In genomic region chr16:11329080-11329491, GRCh38 we compare ENCODE assay signal across 8 cellular contexts. TPM values are rescaled to one million over a fixed set of nuclear protein-coding genes. Genes with fewer than 3 reads are reported as not detected.
DNase-seq lines count a peak whose midpoint lies in the region; ATAC-seq, FAIRE-seq and TF ChIP-seq lines count a peak whose summit lies in the region.

No MANE protein-coding gene starts in this region.

- H3K79me2 ChIP-seq in HepG2 (ENCODE audit: insufficient read depth, low read length), result no peaks in the 10 kb centered on the region
- H3K79me2 ChIP-seq in OCI-LY1 (ENCODE audit: insufficient read depth, low read length), result no peaks in the 10 kb centered on the region

- H3K9ac ChIP-seq in HepG2 (ENCODE audit: insufficient read depth, low read depth, low read length) (no peak overlapping the region), OCI-LY1 (ENCODE audit: low read length) (no peak overlapping the region)

- H3K36me3 ChIP-seq in HepG2 (replicated peaks in 1 of 2; ENCODE audit: control insufficient read depth in 1 of 2, insufficient read depth in 2 of 2, low read length in 2 of 2) (no peaks in the 10 kb centered on the region), right lobe of liver (no peaks in the 10 kb centered on the region), OCI-LY1 (ENCODE audit: insufficient read depth, low read length) (peaks cover 10% of the 10 kb centered on the region; the same call in 1 of the 2 replicates), vagina (no peaks in the 10 kb centered on the region), ovary (no peaks in the 10 kb centered on the region)

- H4K20me1 ChIP-seq in HepG2 (ENCODE audit: insufficient read depth, low read length) (no peaks in the 10 kb centered on the region), OCI-LY1 (ENCODE audit: insufficient read depth, low read length) (no peaks in the 10 kb centered on the region)

- DNase-seq in HepG2 (ENCODE audit: low spot score) (no peak), right lobe of liver (no peak), fibroblast of villous mesenchyme (ENCODE audit: low read depth) (peak; percentile 40), vagina (ENCODE audit: extremely low spot score in 2 of 2) (no peak), DMS79 treated with DMSO at 0.1 percent for 48 hours (lab: John Stamatoyannopoulos, UW) (no peak), ovary (no peak), SW 1271 (lab: John Stamatoyannopoulos, UW) (no peak)

- in situ Hi-C loops in HepG2 (cut with HindIII; ENCODE audit: extremely low pct_ligation_motif_present, low pct_unique_long_range_greater_than_20kb), result no loop called here

- no peak for TF ChIP-seq POLR2A in HepG2 (IDR thresholded peaks at IDR 0.05; ENCODE audit: insufficient read depth in 1 of 2, low read depth in 2 of 2, low read length in 2 of 2)
- TF ChIP-seq POLR2A in right lobe of liver (IDR thresholded peaks at IDR 0.05), result no peak
- no peak for TF ChIP-seq POLR2A in vagina (IDR thresholded peaks at IDR 0.05)
- TF ChIP-seq POLR2A in ovary (IDR thresholded peaks at IDR 0.05), result no peak

- no peaks in the 10 kb centered on the region for H3F3A ChIP-seq in OCI-LY1 (ENCODE audit: insufficient read depth, low read length)

- TF ChIP-seq EP300 in HepG2 (IDR thresholded peaks at IDR 0.05; ENCODE audit: low read depth in 2 of 2, low read length in 2 of 2), result no peak
- no peak for TF ChIP-seq EP300 in HepG2 (CRISPR knock-in tag; IDR thresholded peaks at IDR 0.05; ENCODE audit: borderline replicate concordance)
- TF ChIP-seq EP300 in ovary (IDR thresholded peaks at IDR 0.05), result no peak

- TF ChIP-seq RAD21 in HepG2 (CRISPR knock-in tag; IDR thresholded peaks at IDR 0.05), result no peak

- ATAC-seq in HepG2 (no peak), right lobe of liver (no peak)

- H3K27me3 ChIP-seq in HepG2 (ENCODE audit: control insufficient read depth in 1 of 2, insufficient read depth in 2 of 2, low read length in 2 of 2) (no peaks in the 10 kb centered on the region), right lobe of liver (no peaks in the 10 kb centered on the region), OCI-LY1 (ENCODE audit: insufficient read depth, low read length) (peaks cover 18% of the 10 kb centered on the region; the same call in 1 of the 2 replicates), vagina (no peaks in the 10 kb centered on the region), ovary (no peaks in the 10 kb centered on the region)

- no peak overlapping the region for H2AFZ ChIP-seq in HepG2 (ENCODE audit: low read length)
- no peak overlapping the region for H2AFZ ChIP-seq in OCI-LY1 (ENCODE audit: low read length)

- no peak for TF ChIP-seq CTCF in HepG2 (CRISPR knock-in tag; IDR thresholded peaks at IDR 0.05)
- no peak for TF ChIP-seq CTCF in right lobe of liver (IDR thresholded peaks at IDR 0.05)
- TF ChIP-seq CTCF in OCI-LY1 (IDR thresholded peaks at IDR 0.05; ENCODE audit: low read length), result no peak
- no peak for TF ChIP-seq CTCF in fibroblast of villous mesenchyme (IDR thresholded peaks at IDR 0.05; ENCODE audit: insufficient read depth, low read depth, low read length)
- TF ChIP-seq CTCF in vagina (IDR thresholded peaks at IDR 0.05), result no peak
- no peak for TF ChIP-seq CTCF in ovary (IDR thresholded peaks at IDR 0.05)

- no TSS peak for BruUV-seq in HepG2 (replicated peaks; lab: Mats Ljungman, UMichigan)

- H3K9me2 ChIP-seq in OCI-LY1 (ENCODE audit: low read depth, low read length), result no peaks in the 10 kb centered on the region

- H3K9me3 ChIP-seq in HepG2 (ENCODE audit: low read length), result no peaks in the 10 kb centered on the region
- no peaks in the 10 kb centered on the region for H3K9me3 ChIP-seq in right lobe of liver
- H3K9me3 ChIP-seq in OCI-LY1 (ENCODE audit: low read length), result 0 out of 2 replicates have a peak, but pooled peaks cover 6% of the 10 kb centered on the region
- no peaks in the 10 kb centered on the region for H3K9me3 ChIP-seq in vagina
- H3K9me3 ChIP-seq in ovary, result no peaks in the 10 kb centered on the region

- POLR2A ChIA-PET in HepG2 (lab: Yijun Ruan, JAX), result interaction anchor here (1.4 kb wide), 1 partner anchor 73 kb away, joined by 4 read pairs; the partner anchor contains the start of gene SOCS1

- H3K4me3 ChIP-seq in HepG2 (replicated peaks in 1 of 3; ENCODE audit: insufficient read depth in 1 of 3, low read depth in 2 of 3, low read length in 3 of 3) (peak overlapping the region in 1 of 3 experiments; percentile 6; a peak in 1 of 6 replicates), right lobe of liver (no peak overlapping the region), OCI-LY1 (ENCODE audit: low read depth, low read length, poor library complexity, severe bottlenecking) (no peak overlapping the region), fibroblast of villous mesenchyme (ENCODE audit: low read depth, low read length) (peak overlapping the region; percentile 10), vagina (no peak overlapping the region), ovary (no peak overlapping the region)

- WGBS in HepG2 (ENCODE audit: low lambda C conversion rate), result 6% methylated on average over 6 of the region's 6 CpGs
- WGBS in right lobe of liver (ENCODE audit: insufficient coverage, low coverage, low lambda C conversion rate, missing lambda C conversion rate), result 37% methylated on average over 6 of the region's 6 CpGs
- 3 to 10% (median 5%) methylated on average over 6 of the region's 6 CpGs for WGBS in ovary, 3 donors

- no peak overlapping the region for H3K27ac ChIP-seq in HepG2 (ENCODE audit: extremely low read length, insufficient read depth, low read length)
- no peak overlapping the region for H3K27ac ChIP-seq in right lobe of liver
- H3K27ac ChIP-seq in OCI-LY1 (ENCODE audit: low read depth, low read length, poor library complexity, severe bottlenecking), result no peak overlapping the region
- peak overlapping the region; percentile 62 for H3K27ac ChIP-seq in vagina
- no peak overlapping the region for H3K27ac ChIP-seq in ovary

- FAIRE-seq in HepG2 (lab: Jason Lieb, UNC), result peak; percentile 32

- H3K4me2 ChIP-seq in HepG2 (ENCODE audit: low read depth, low read length), result peak overlapping the region; percentile 60
- H3K4me2 ChIP-seq in OCI-LY1 (ENCODE audit: low read length), result peak overlapping the region; percentile 50

- H3K4me1 ChIP-seq in HepG2 (ENCODE audit: insufficient read depth, low read length) (peaks cover 71% of the 10 kb centered on the region), right lobe of liver (no peaks in the 10 kb centered on the region), OCI-LY1 (ENCODE audit: insufficient read depth, low read length, severe bottlenecking) (peaks cover 30% of the 10 kb centered on the region), vagina (peaks cover 18% of the 10 kb centered on the region), ovary (ENCODE audit: insufficient read depth) (peaks cover 6% of the 10 kb centered on the region)

- intact Hi-C loops in HepG2 (cut with micrococcal nuclease; ENCODE audit: unreplicated experiment), result no loop called here
- intact Hi-C loops in right lobe of liver (cut with DNase I), result no loop called here
- intact Hi-C loops in vagina (cut with DNase I), result no loop called here
- intact Hi-C loops in ovary (cut with DNase I), result no loop called here

- CTCF ChIA-PET in HepG2 (lab: Yijun Ruan, JAX; ENCODE audit: low intra/inter-chr PET ratio, low total read pairs), result no interaction called here

RNA-seq across cellular contexts. Expression of gene RMI2, which starts 16.2 kb away (rescaled TPM):
- total RNA-seq in HepG2 (2016; rRNA removed; fragmentation: Illumina TruSeq; extraction: Trizol) (55.7 and 65.3 TPM in 2 replicates), right lobe of liver (1 to 10 TPM in 3 of 6 experiments, under 1 TPM in 3; 0.37 to 2.9 (median 1.0) TPM), fibroblast of villous mesenchyme (5.5 and 5.6 TPM in 2 replicates), vagina (0.74 TPM), ovary (1 to 10 TPM; 1.6 to 6.5 (median 2.9) TPM)
- total RNA-seq in HepG2 (2016; cell fraction: cytosol; rRNA removed; fragmentation: Illumina TruSeq; extraction: Trizol; ENCODE audit: low read depth), result 8.6 and 11.0 TPM in 2 replicates
- 51.5 and 55.7 TPM in 2 replicates for total RNA-seq in HepG2 (2016; cell fraction: insoluble cytoplasmic fraction; rRNA removed; fragmentation: Illumina TruSeq; extraction: Trizol)
- total RNA-seq in HepG2 (2016; cell fraction: membrane; rRNA removed; fragmentation: Illumina TruSeq; extraction: Trizol), result 28.4 and 29.3 TPM in 2 replicates
- total RNA-seq in HepG2 (2016; cell fraction: nucleus; rRNA removed; fragmentation: Illumina TruSeq; extraction: Trizol), result 23.6 and 25.7 TPM in 2 replicates
- polyA plus RNA-seq in HepG2 (2011; rRNA removed) (15.3 and 24.5 TPM in 2 replicates), ovary (1 to 10 TPM; 4.7 to 6.7 TPM)
- polyA plus RNA-seq in HepG2 (2011; cell fraction: cytosol; rRNA removed), result 18.8 and 22.1 TPM in 2 replicates
- 10.4 and 11.9 TPM in 2 replicates for polyA plus RNA-seq in HepG2 (2011; cell fraction: nucleus; rRNA removed)
- polyA plus RNA-seq in HepG2 (2012), result 19.5 and 50.3 TPM in 2 replicates
- polyA plus RNA-seq in HepG2 (2016; cell fraction: cytosol; fragmentation: Illumina TruSeq; extraction: Trizol; ENCODE audit: low read depth), result 10.8 and 11.1 TPM in 2 replicates
- 90.6 and 102 TPM in 2 replicates for polyA plus RNA-seq in HepG2 (2016; cell fraction: insoluble cytoplasmic fraction; fragmentation: Illumina TruSeq; extraction: Trizol; ENCODE audit: low read depth)
- polyA plus RNA-seq in HepG2 (2016; cell fraction: membrane; fragmentation: Illumina TruSeq; extraction: Trizol; ENCODE audit: low read depth), result 27.3 and 29.2 TPM in 2 replicates
- polyA plus RNA-seq in HepG2 (2016; cell fraction: nucleus; fragmentation: Illumina TruSeq; extraction: Trizol; ENCODE audit: insufficient read depth, low read depth), result 54.0 and 54.7 TPM in 2 replicates
- polyA minus RNA-seq in HepG2 (2011; rRNA and poly(A)+ RNA removed; ENCODE audit: low replicate concordance), result 9.1 and 22.0 TPM in 2 replicates
- polyA minus RNA-seq in HepG2 (2011; cell fraction: cytosol; rRNA and poly(A)+ RNA removed), result 12.6 and 15.4 TPM in 2 replicates
- 8.4 and 8.7 TPM in 2 replicates for polyA minus RNA-seq in HepG2 (2011; cell fraction: nucleus; rRNA and poly(A)+ RNA removed)

RNA-seq across cellular contexts. Expression of gene PRM1, which starts 48.0 kb away (rescaled TPM):
- total RNA-seq in HepG2 (2016; rRNA removed; fragmentation: Illumina TruSeq; extraction: Trizol), result not detected in 2 replicates
- total RNA-seq in HepG2 (2016; cell fraction: cytosol; rRNA removed; fragmentation: Illumina TruSeq; extraction: Trizol; ENCODE audit: low read depth), result not detected in 2 replicates
- not detected in 2 replicates for total RNA-seq in HepG2 (2016; cell fraction: insoluble cytoplasmic fraction; rRNA removed; fragmentation: Illumina TruSeq; extraction: Trizol)
- not detected in 2 replicates for total RNA-seq in HepG2 (2016; cell fraction: membrane; rRNA removed; fragmentation: Illumina TruSeq; extraction: Trizol)
- not detected in 2 replicates for total RNA-seq in HepG2 (2016; cell fraction: nucleus; rRNA removed; fragmentation: Illumina TruSeq; extraction: Trizol)
- polyA plus RNA-seq in HepG2 (2011; rRNA removed), result not detected in 2 replicates
- 0.44 TPM in 1 of 2 replicates, not detected in the other for polyA plus RNA-seq in HepG2 (2011; cell fraction: cytosol; rRNA removed)
- not detected in 2 replicates for polyA plus RNA-seq in HepG2 (2011; cell fraction: nucleus; rRNA removed)
- polyA plus RNA-seq in HepG2 (2012), result not detected in 2 replicates
- polyA plus RNA-seq in HepG2 (2016; cell fraction: cytosol; fragmentation: Illumina TruSeq; extraction: Trizol; ENCODE audit: low read depth), result not detected in 2 replicates
- not detected in 2 replicates for polyA plus RNA-seq in HepG2 (2016; cell fraction: insoluble cytoplasmic fraction; fragmentation: Illumina TruSeq; extraction: Trizol; ENCODE audit: low read depth)
- not detected in 2 replicates for polyA plus RNA-seq in HepG2 (2016; cell fraction: membrane; fragmentation: Illumina TruSeq; extraction: Trizol; ENCODE audit: low read depth)
- not detected in 2 replicates for polyA plus RNA-seq in HepG2 (2016; cell fraction: nucleus; fragmentation: Illumina TruSeq; extraction: Trizol; ENCODE audit: insufficient read depth, low read depth)
- polyA minus RNA-seq in HepG2 (2011; rRNA and poly(A)+ RNA removed; ENCODE audit: low replicate concordance), result not detected in 2 replicates
- not detected in 2 replicates for polyA minus RNA-seq in HepG2 (2011; cell fraction: cytosol; rRNA and poly(A)+ RNA removed)
- not detected in 2 replicates for polyA minus RNA-seq in HepG2 (2011; cell fraction: nucleus; rRNA and poly(A)+ RNA removed)
- total RNA-seq in right lobe of liver, result not detected
- total RNA-seq in fibroblast of villous mesenchyme, result not detected in 2 replicates
- total RNA-seq in vagina, result not detected
- not detected for total RNA-seq in ovary
- not detected for polyA plus RNA-seq in ovary

RNA-seq across cellular contexts. Expression of gene PRM2, which starts 52.8 kb away (rescaled TPM):
- total RNA-seq in HepG2 (2016; rRNA removed; fragmentation: Illumina TruSeq; extraction: Trizol) (not detected in 2 replicates), right lobe of liver (not detected), fibroblast of villous mesenchyme (not detected in 2 replicates), vagina (not detected), ovary (not detected)
- 0.61 TPM in 1 of 2 replicates, not detected in the other for total RNA-seq in HepG2 (2016; cell fraction: cytosol; rRNA removed; fragmentation: Illumina TruSeq; extraction: Trizol; ENCODE audit: low read depth)
- not detected in 2 replicates for total RNA-seq in HepG2 (2016; cell fraction: insoluble cytoplasmic fraction; rRNA removed; fragmentation: Illumina TruSeq; extraction: Trizol)
- total RNA-seq in HepG2 (2016; cell fraction: membrane; rRNA removed; fragmentation: Illumina TruSeq; extraction: Trizol), result 0.28 and 0.52 TPM in 2 replicates
- total RNA-seq in HepG2 (2016; cell fraction: nucleus; rRNA removed; fragmentation: Illumina TruSeq; extraction: Trizol), result not detected in 2 replicates
- polyA plus RNA-seq in HepG2 (2011; rRNA removed) (0.54 TPM in 1 of 2 replicates, not detected in the other), ovary (not detected)
- polyA plus RNA-seq in HepG2 (2011; cell fraction: cytosol; rRNA removed), result 0.19 and 0.26 TPM in 2 replicates
- not detected in 2 replicates for polyA plus RNA-seq in HepG2 (2011; cell fraction: nucleus; rRNA removed)
- polyA plus RNA-seq in HepG2 (2012), result not detected in 2 replicates
- 1.6 and 2.0 TPM in 2 replicates for polyA plus RNA-seq in HepG2 (2016; cell fraction: cytosol; fragmentation: Illumina TruSeq; extraction: Trizol; ENCODE audit: low read depth)
- 0.56 TPM in 1 of 2 replicates, not detected in the other for polyA plus RNA-seq in HepG2 (2016; cell fraction: insoluble cytoplasmic fraction; fragmentation: Illumina TruSeq; extraction: Trizol; ENCODE audit: low read depth)
- polyA plus RNA-seq in HepG2 (2016; cell fraction: membrane; fragmentation: Illumina TruSeq; extraction: Trizol; ENCODE audit: low read depth), result 0.55 and 0.73 TPM in 2 replicates
- polyA plus RNA-seq in HepG2 (2016; cell fraction: nucleus; fragmentation: Illumina TruSeq; extraction: Trizol; ENCODE audit: insufficient read depth, low read depth), result not detected in 2 replicates
- not detected in 2 replicates for polyA minus RNA-seq in HepG2 (2011; rRNA and poly(A)+ RNA removed; ENCODE audit: low replicate concordance)
- polyA minus RNA-seq in HepG2 (2011; cell fraction: cytosol; rRNA and poly(A)+ RNA removed), result not detected in 2 replicates
- not detected in 2 replicates for polyA minus RNA-seq in HepG2 (2011; cell fraction: nucleus; rRNA and poly(A)+ RNA removed)

RNA-seq across cellular contexts. Expression of gene PRM3, which starts 55.7 kb away (rescaled TPM):
- not detected in 2 replicates for total RNA-seq in HepG2 (2016; rRNA removed; fragmentation: Illumina TruSeq; extraction: Trizol)
- not detected in 2 replicates for total RNA-seq in HepG2 (2016; cell fraction: cytosol; rRNA removed; fragmentation: Illumina TruSeq; extraction: Trizol; ENCODE audit: low read depth)
- not detected in 2 replicates for total RNA-seq in HepG2 (2016; cell fraction: insoluble cytoplasmic fraction; rRNA removed; fragmentation: Illumina TruSeq; extraction: Trizol)
- not detected in 2 replicates for total RNA-seq in HepG2 (2016; cell fraction: membrane; rRNA removed; fragmentation: Illumina TruSeq; extraction: Trizol)
- not detected in 2 replicates for total RNA-seq in HepG2 (2016; cell fraction: nucleus; rRNA removed; fragmentation: Illumina TruSeq; extraction: Trizol)
- not detected in 2 replicates for polyA plus RNA-seq in HepG2 (2011; rRNA removed)
- not detected in 2 replicates for polyA plus RNA-seq in HepG2 (2011; cell fraction: cytosol; rRNA removed)
- not detected in 2 replicates for polyA plus RNA-seq in HepG2 (2011; cell fraction: nucleus; rRNA removed)
- polyA plus RNA-seq in HepG2 (2012), result not detected in 2 replicates
- not detected in 2 replicates for polyA plus RNA-seq in HepG2 (2016; cell fraction: cytosol; fragmentation: Illumina TruSeq; extraction: Trizol; ENCODE audit: low read depth)
- polyA plus RNA-seq in HepG2 (2016; cell fraction: insoluble cytoplasmic fraction; fragmentation: Illumina TruSeq; extraction: Trizol; ENCODE audit: low read depth), result not detected in 2 replicates
- not detected in 2 replicates for polyA plus RNA-seq in HepG2 (2016; cell fraction: membrane; fragmentation: Illumina TruSeq; extraction: Trizol; ENCODE audit: low read depth)
- polyA plus RNA-seq in HepG2 (2016; cell fraction: nucleus; fragmentation: Illumina TruSeq; extraction: Trizol; ENCODE audit: insufficient read depth, low read depth), result not detected in 2 replicates
- not detected in 2 replicates for polyA minus RNA-seq in HepG2 (2011; rRNA and poly(A)+ RNA removed; ENCODE audit: low replicate concordance)
- polyA minus RNA-seq in HepG2 (2011; cell fraction: cytosol; rRNA and poly(A)+ RNA removed), result not detected in 2 replicates
- 2.8 TPM in 1 of 2 replicates, not detected in the other for polyA minus RNA-seq in HepG2 (2011; cell fraction: nucleus; rRNA and poly(A)+ RNA removed)
- not detected for total RNA-seq in right lobe of liver
- total RNA-seq in fibroblast of villous mesenchyme, result not detected in 2 replicates
- not detected for total RNA-seq in vagina
- not detected for total RNA-seq in ovary
- polyA plus RNA-seq in ovary, result not detected

RNA-seq across cellular contexts. Expression of gene TNP2, which starts 60.0 kb away (rescaled TPM):
- total RNA-seq in HepG2 (2016; rRNA removed; fragmentation: Illumina TruSeq; extraction: Trizol) (not detected in 2 replicates), right lobe of liver (not detected), fibroblast of villous mesenchyme (not detected in 2 replicates), vagina (not detected), ovary (not detected)
- not detected in 2 replicates for total RNA-seq in HepG2 (2016; cell fraction: cytosol; rRNA removed; fragmentation: Illumina TruSeq; extraction: Trizol; ENCODE audit: low read depth)
- total RNA-seq in HepG2 (2016; cell fraction: insoluble cytoplasmic fraction; rRNA removed; fragmentation: Illumina TruSeq; extraction: Trizol), result not detected in 2 replicates
- total RNA-seq in HepG2 (2016; cell fraction: membrane; rRNA removed; fragmentation: Illumina TruSeq; extraction: Trizol), result not detected in 2 replicates
- not detected in 2 replicates for total RNA-seq in HepG2 (2016; cell fraction: nucleus; rRNA removed; fragmentation: Illumina TruSeq; extraction: Trizol)
- polyA plus RNA-seq in HepG2 (2011; rRNA removed) (not detected in 2 replicates), ovary (not detected)
- polyA plus RNA-seq in HepG2 (2011; cell fraction: cytosol; rRNA removed), result not detected in 2 replicates
- not detected in 2 replicates for polyA plus RNA-seq in HepG2 (2011; cell fraction: nucleus; rRNA removed)
- not detected in 2 replicates for polyA plus RNA-seq in HepG2 (2012)
- polyA plus RNA-seq in HepG2 (2016; cell fraction: cytosol; fragmentation: Illumina TruSeq; extraction: Trizol; ENCODE audit: low read depth), result not detected in 2 replicates
- not detected in 2 replicates for polyA plus RNA-seq in HepG2 (2016; cell fraction: insoluble cytoplasmic fraction; fragmentation: Illumina TruSeq; extraction: Trizol; ENCODE audit: low read depth)
- not detected in 2 replicates for polyA plus RNA-seq in HepG2 (2016; cell fraction: membrane; fragmentation: Illumina TruSeq; extraction: Trizol; ENCODE audit: low read depth)
- not detected in 2 replicates for polyA plus RNA-seq in HepG2 (2016; cell fraction: nucleus; fragmentation: Illumina TruSeq; extraction: Trizol; ENCODE audit: insufficient read depth, low read depth)
- not detected in 2 replicates for polyA minus RNA-seq in HepG2 (2011; rRNA and poly(A)+ RNA removed; ENCODE audit: low replicate concordance)
- polyA minus RNA-seq in HepG2 (2011; cell fraction: cytosol; rRNA and poly(A)+ RNA removed), result not detected in 2 replicates
- polyA minus RNA-seq in HepG2 (2011; cell fraction: nucleus; rRNA and poly(A)+ RNA removed), result not detected in 2 replicates
